Comparison of ENCODE assay signal across 9 cellular contexts in genomic region chr14:54782803-54783659, GRCh38.
DNase-seq lines count a peak whose midpoint lies in the region; ATAC-seq lines count a peak whose summit lies in the region.
"Had no signal": no experiment of that assay in that cellular context is flagged by ENCODE, and none has a peak within 500 bp of the region (broad histone marks: within the 10 kb centered on the region; RNA-seq: fewer than 3 reads in every experiment).

No MANE protein-coding gene starts in this region.

- no peaks in the 10 kb centered on the region for H3K36me3 Mint-ChIP-seq in activated T-helper 1 cell treated with anti-CD3 and anti-CD28 coated beads, Interleukin-12 subunit alpha, Interleukin-12 subunit beta, Interleukin-2, Interleukin-4 antibody, amounts not matched to agents 30 ng/mL and 10 ng/mL and 1 ng/mL, durations not matched to agents 14 hours and 24 hours and 36 hours (ENCODE audit: low read depth)

- no peaks in the 10 kb centered on the region for H3K9me3 Mint-ChIP-seq in activated T-helper 1 cell treated with anti-CD3 and anti-CD28 coated beads, Interleukin-12 subunit alpha, Interleukin-12 subunit beta, Interleukin-2, Interleukin-4 antibody, amounts not matched to agents 30 ng/mL and 10 ng/mL and 1 ng/mL, durations not matched to agents 14 hours and 24 hours and 36 hours
- H3K9me3 Mint-ChIP-seq: activated naive CD4-positive, alpha-beta T cell treated with anti-CD3 and anti-CD28 coated beads, Interleukin-2, amount 50 U/mL, for 72 hours had no signal

- DNase-seq in Ammon's horn (ENCODE audit: low spot score), result peak; percentile 59
- peak; percentile 2 for DNase-seq in OCI-M1 (lab: John Stamatoyannopoulos, UW)
- peak; percentile 49 for DNase-seq in left ventricle myocardium superior
- no peak for DNase-seq in middle frontal gyrus (ENCODE audit: extremely low spot score, low spot score)
- DNase-seq in NCI-H510A treated with DMSO at 0.1 percent for 48 hours (lab: John Stamatoyannopoulos, UW), result no peak
- DNase-seq in activated T-helper 1 cell treated with anti-CD3 and anti-CD28 coated beads, Interleukin-12 subunit alpha, Interleukin-12 subunit beta, Interleukin-2, Interleukin-4 antibody, amounts not matched to agents 30 ng/mL and 10 ng/mL and 1 ng/mL, durations not matched to agents 14 hours and 24 hours and 36 hours (ENCODE audit: low spot score), result no peak

- no peak overlapping the region for H3K4me3 Mint-ChIP-seq in activated T-helper 1 cell treated with anti-CD3 and anti-CD28 coated beads, Interleukin-12 subunit alpha, Interleukin-12 subunit beta, Interleukin-2, Interleukin-4 antibody, amounts not matched to agents 30 ng/mL and 10 ng/mL and 1 ng/mL, durations not matched to agents 14 hours and 24 hours and 36 hours

- peaks cover 16% of the 10 kb centered on the region for H3K4me1 Mint-ChIP-seq in activated T-helper 1 cell treated with anti-CD3 and anti-CD28 coated beads, Interleukin-12 subunit alpha, Interleukin-12 subunit beta, Interleukin-2, Interleukin-4 antibody, amounts not matched to agents 30 ng/mL and 10 ng/mL and 1 ng/mL, durations not matched to agents 14 hours and 24 hours and 36 hours (ENCODE audit: low read depth)

- no peak overlapping the region for H3K27ac Mint-ChIP-seq in activated T-helper 1 cell treated with anti-CD3 and anti-CD28 coated beads, Interleukin-12 subunit alpha, Interleukin-12 subunit beta, Interleukin-2, Interleukin-4 antibody, amounts not matched to agents 30 ng/mL and 10 ng/mL and 1 ng/mL, durations not matched to agents 14 hours and 24 hours and 36 hours

- intact Hi-C loops in left ventricle myocardium superior (cut with micrococcal nuclease), result no loop called here
- intact Hi-C loops in activated T-helper 1 cell treated with anti-CD3 and anti-CD28 coated beads, Interleukin-12 subunit alpha, Interleukin-12 subunit beta, Interleukin-2, Interleukin-4 antibody, amounts not matched to agents 30 ng/mL and 10 ng/mL and 1 ng/mL, durations not matched to agents 14 hours and 24 hours and 36 hours (cut with micrococcal nuclease), result no loop called here

- peak; percentile 97 for ATAC-seq in GM18868 (IDR thresholded peaks at IDR 0.05; ENCODE audit: unreplicated experiment)
- ATAC-seq in HG02981 (IDR thresholded peaks at IDR 0.05; ENCODE audit: unreplicated experiment), result peak; percentile 82
- no peak for ATAC-seq in left ventricle myocardium superior

- H3K27me3 Mint-ChIP-seq in activated T-helper 1 cell treated with anti-CD3 and anti-CD28 coated beads, Interleukin-12 subunit alpha, Interleukin-12 subunit beta, Interleukin-2, Interleukin-4 antibody, amounts not matched to agents 30 ng/mL and 10 ng/mL and 1 ng/mL, durations not matched to agents 14 hours and 24 hours and 36 hours (ENCODE audit: insufficient read depth), result peaks cover 19% of the 10 kb centered on the region

Comparison
In these comparisons a context has a peak if more than half of its experiments do, and no peak if none do; other contexts are left out.
1. DNase-seq: peak in Ammon's horn (single experiment), OCI-M1 (single experiment) and left ventricle myocardium superior (single experiment); none in middle frontal gyrus (single experiment), NCI-H510A treated with DMSO at 0.1 percent for 48 hours (single experiment) and activated T-helper 1 cell treated with anti-CD3 and anti-CD28 coated beads, Interleukin-12 subunit alpha, Interleukin-12 subunit beta, Interleukin-2, Interleukin-4 antibody, amounts not matched to agents 30 ng/mL and 10 ng/mL and 1 ng/mL, durations not matched to agents 14 hours and 24 hours and 36 hours (single experiment).